In the genomic region with DNA sequence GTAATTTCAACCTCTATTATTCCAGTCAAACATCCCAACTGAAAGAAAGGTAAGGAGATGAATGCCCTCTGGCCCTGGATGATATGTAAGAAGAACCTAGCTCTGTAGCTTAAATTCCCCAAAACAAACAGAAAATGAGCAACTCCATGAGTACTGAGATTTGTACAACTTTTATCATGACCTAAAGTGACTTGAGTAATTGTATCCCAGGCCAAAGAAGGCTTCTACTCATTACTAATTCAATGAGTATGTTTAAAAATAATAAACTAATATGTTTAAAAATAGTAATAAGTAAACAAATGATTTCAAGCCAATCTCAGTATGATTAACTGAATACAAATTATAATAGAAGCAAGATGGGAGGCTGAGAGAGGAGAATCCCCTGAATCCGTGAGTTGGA, we compare ENCODE assay signal across 14 cellular contexts.
DNase-seq lines count a peak whose midpoint lies in the region; ATAC-seq and TF ChIP-seq lines count a peak whose summit lies in the region.
"Had no signal": no experiment of that assay in that cellular context is flagged by ENCODE, and none has a peak within 500 bp of the region (broad histone marks: within the 10 kb centered on the region; RNA-seq: fewer than 3 reads in every experiment).

No MANE protein-coding gene starts in this region.

- no peaks in the 10 kb centered on the region for H3K36me3 ChIP-seq in GM23248 (ENCODE audit: low read depth)
- H3K36me3 ChIP-seq in PC-3 (ENCODE audit: low read depth, low read length): no peaks in the 10 kb centered on the region
- no peaks in the 10 kb centered on the region for H3K36me3 ChIP-seq in tibial artery
- no peaks in the 10 kb centered on the region for H3K36me3 ChIP-seq in trophoblast cell (ENCODE audit: control insufficient read depth in 1 of 2, insufficient read depth in 2 of 2, low read length in 2 of 2)

- no peak overlapping the region for H3K14ac ChIP-seq in trophoblast cell (ENCODE audit: low read length)

- CTCF ChIA-PET in PC-3 (lab: Charles Lee): no interaction called here

- TF ChIP-seq CTCF in PC-3 (conservative IDR thresholded peaks at IDR 0.05; ENCODE audit: low read depth, low read length) (no peak), fibroblast of mammary gland (conservative IDR thresholded peaks at IDR 0.05; ENCODE audit: control insufficient read depth, insufficient read depth, low read depth, low read length) (no peak), tibial artery (IDR thresholded peaks at IDR 0.05) (no peak)

- H3K4me3 ChIP-seq in GM23248 (no peak overlapping the region), PC-3 (ENCODE audit: low read length) (no peak overlapping the region), fibroblast of mammary gland (ENCODE audit: control insufficient read depth, low read depth, low read length) (no peak overlapping the region), tibial artery (no peak overlapping the region), trophoblast cell (ENCODE audit: low read depth, low read length) (no peak overlapping the region)
- H3K4me3 ChIP-seq: GM12878, GM23338 had no signal

- 72 to 77% methylated on average over 1 of the region's 1 CpG for whole genome bisulfite sequencing in GM23248 (ENCODE audit: low coverage in 1 of 2, low lambda C conversion rate in 2 of 2, missing lambda C conversion rate in 2 of 2), 2 experiments
- WGBS in trophoblast cell (ENCODE audit: extremely low coverage, insufficient coverage, insufficient read length): no CpG with 5 or more reads among the region's 1 CpG

- H4K12ac ChIP-seq in trophoblast cell (ENCODE audit: low read depth, low read length): no peak overlapping the region

- H3K4ac ChIP-seq in trophoblast cell (ENCODE audit: low read depth, low read length): no peak overlapping the region

- H3K79me2 ChIP-seq in GM23248 (ENCODE audit: insufficient read depth) (no peaks in the 10 kb centered on the region), PC-3 (ENCODE audit: low read length) (no peaks in the 10 kb centered on the region), trophoblast cell (ENCODE audit: control insufficient read depth, insufficient read depth, low read length, poor library complexity) (no peaks in the 10 kb centered on the region)

- intact Hi-C loops in PC-3 (cut with micrococcal nuclease) (no loop called here), tibial artery (cut with DNase I; ENCODE audit: low total_unique reads) (no loop called here)

- H3F3A ChIP-seq in GM23248 (ENCODE audit: insufficient read depth) (no peaks in the 10 kb centered on the region), PC-3 (ENCODE audit: low read length, unreplicated experiment) (no peaks in the 10 kb centered on the region)

- H3K79me1 ChIP-seq in trophoblast cell (ENCODE audit: low read length): peaks cover 2% of the 10 kb centered on the region

- H2AFZ ChIP-seq in GM23248 (no peak overlapping the region), PC-3 (ENCODE audit: low read length) (no peak overlapping the region), trophoblast cell (ENCODE audit: insufficient read depth, low read length, poor library complexity) (no peak overlapping the region)
- H2AFZ ChIP-seq: GM23338 had no signal

- H3K9me3 ChIP-seq in GM23248 (ENCODE audit: low read depth): no peaks in the 10 kb centered on the region
- H3K9me3 ChIP-seq in PC-3 (ENCODE audit: low read length): no peaks in the 10 kb centered on the region
- no peaks in the 10 kb centered on the region for H3K9me3 ChIP-seq in tibial artery
- H3K9me3 ChIP-seq in trophoblast cell (ENCODE audit: insufficient read depth, low read depth, low read length): peaks cover 2% of the 10 kb centered on the region
- H3K9me3 ChIP-seq: Caco-2 had no signal

- no peak overlapping the region for H3K4me2 ChIP-seq in GM23248 (ENCODE audit: unreplicated experiment)
- H3K4me2 ChIP-seq in PC-3 (ENCODE audit: low read length): no peak overlapping the region
- H3K4me2 ChIP-seq in trophoblast cell (ENCODE audit: low read length): no peak overlapping the region
- H3K4me2 ChIP-seq: GM23338, KMS-11 had no signal

- H4K91ac ChIP-seq in trophoblast cell (ENCODE audit: low read depth, low read length): no peak overlapping the region

- no peaks in the 10 kb centered on the region for H3K4me1 ChIP-seq in GM23248 (ENCODE audit: insufficient read depth)
- H3K4me1 ChIP-seq in PC-3 (ENCODE audit: insufficient read depth, low read length): no peaks in the 10 kb centered on the region
- H3K4me1 ChIP-seq in tibial artery: peaks cover 0 to 19% (median 0%) of the 10 kb centered on the region in 4 donors
- H3K4me1 ChIP-seq in trophoblast cell (ENCODE audit: control insufficient read depth in 1 of 2, insufficient read depth in 2 of 2, low read length in 2 of 2): no peaks in the 10 kb centered on the region
- H3K4me1 ChIP-seq: Caco-2 had no signal

- POLR2A ChIA-PET in PC-3 (lab: Charles Lee; ENCODE audit: unreplicated experiment): no interaction called here

- H2BK12ac ChIP-seq in trophoblast cell (ENCODE audit: low read length): no peak overlapping the region

- no peak overlapping the region for H2BK5ac ChIP-seq in trophoblast cell (ENCODE audit: low read depth, low read length, poor library complexity)

- no TSS peak for BruUV-seq in PC-3 (replicated peaks; lab: Mats Ljungman, UMichigan)

- H4K20me1 ChIP-seq in GM23248 (ENCODE audit: insufficient read depth) (no peaks in the 10 kb centered on the region), PC-3 (ENCODE audit: low read length) (no peaks in the 10 kb centered on the region)

- no peak overlapping the region for H2BK120ac ChIP-seq in trophoblast cell (ENCODE audit: insufficient read depth, low read length, poor library complexity)

- in situ Hi-C loops in GM23248 (cut with MboI): loop anchor here (25.0 kb wide), 1 partner anchor 584 kb away; no protein-coding TSS in a partner anchor

- DNase-seq in GM23248 (peak; percentile 17), PC-3 (peak; percentile 3), fibroblast of mammary gland (ENCODE audit: low read depth) (peak; percentile 14), tibial artery (no peak), trophoblast cell (no peak)
- DNase-seq: ACHN; Caco-2; CD4-positive, alpha-beta T cell; H7 had no signal

- no peak overlapping the region for H3K27ac ChIP-seq in GM23248
- H3K27ac ChIP-seq in PC-3 (ENCODE audit: low read length): no peak overlapping the region
- no peak overlapping the region for H3K27ac ChIP-seq in tibial artery
- no peak overlapping the region for H3K27ac ChIP-seq in trophoblast cell (ENCODE audit: low read depth, low read length)
- H3K27ac ChIP-seq: C4-2B, KMS-11 had no signal

- no peak overlapping the region for H3K18ac ChIP-seq in trophoblast cell (ENCODE audit: low read length)

- ATAC-seq in PC-3: no peak
- ATAC-seq in HG03045 (IDR thresholded peaks at IDR 0.05; ENCODE audit: unreplicated experiment): no peak
- ATAC-seq: GM12878, GM23338 had no signal

- H3K9me2 ChIP-seq in GM23248 (ENCODE audit: insufficient read depth) (no peaks in the 10 kb centered on the region), PC-3 (replicated peaks; ENCODE audit: low read length) (no peaks in the 10 kb centered on the region)

- no peak overlapping the region for H3K23ac ChIP-seq in trophoblast cell (ENCODE audit: low read length)

- no peaks in the 10 kb centered on the region for H3K27me3 ChIP-seq in GM23248 (replicated peaks; ENCODE audit: insufficient read depth)
- H3K27me3 ChIP-seq in PC-3 (ENCODE audit: low read length): no peaks in the 10 kb centered on the region
- no peaks in the 10 kb centered on the region for H3K27me3 ChIP-seq in tibial artery
- H3K27me3 ChIP-seq in trophoblast cell (ENCODE audit: insufficient read depth, low read length): no peaks in the 10 kb centered on the region

- no peak overlapping the region for H3K9ac ChIP-seq in GM23248
- H3K9ac ChIP-seq in PC-3 (ENCODE audit: low read length): no peak overlapping the region
- no peak overlapping the region for H3K9ac ChIP-seq in trophoblast cell (ENCODE audit: low read length)
- H3K9ac ChIP-seq: KMS-11 had no signal

- H2AK5ac ChIP-seq in trophoblast cell (ENCODE audit: low read length): no peak overlapping the region

- H4K8ac ChIP-seq in trophoblast cell (ENCODE audit: low read depth, low read length): no peak overlapping the region

Comparison
In these comparisons a context has a peak if more than half of its experiments do, and no peak if none do; other contexts are left out.
1. DNase-seq: peak in GM23248 (single experiment), PC-3 (single experiment) and fibroblast of mammary gland (single experiment); none in tibial artery (0 of 2) and trophoblast cell (0 of 2).